14 cellular contexts compared by ENCODE assay signal in the genomic region with DNA sequence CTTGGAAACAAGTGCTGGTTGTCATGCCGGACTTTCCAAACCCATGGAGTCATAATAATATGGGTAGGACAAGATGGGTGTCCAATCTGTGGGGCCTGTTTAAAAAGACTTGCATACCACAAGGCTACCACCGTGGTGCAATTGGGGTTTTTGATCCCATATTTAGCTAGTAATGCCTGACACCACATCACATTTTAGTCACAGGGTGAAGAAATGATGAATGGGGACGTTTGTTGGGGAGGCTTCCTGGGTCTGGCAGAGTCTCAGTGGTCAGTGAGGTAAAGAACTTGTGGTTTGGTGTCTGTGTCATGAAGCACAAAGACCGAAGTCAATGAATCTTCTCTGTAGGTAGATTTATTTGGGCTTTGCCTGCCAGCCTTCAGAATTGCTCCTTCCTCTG. TPM values are rescaled to one million over a fixed set of nuclear protein-coding genes. Genes with fewer than 3 reads are reported as not detected.
DNase-seq lines count a peak whose midpoint lies in the region; ATAC-seq and TF ChIP-seq lines count a peak whose summit lies in the region.
"Had no signal": no experiment of that assay in that cellular context is flagged by ENCODE, and none has a peak within 500 bp of the region (broad histone marks: within the 10 kb centered on the region; RNA-seq: fewer than 3 reads in every experiment).

No MANE protein-coding gene starts in this region.

- no peaks in the 10 kb centered on the region for H3K27me3 ChIP-seq in SJCRH30
- H3K27me3 ChIP-seq in effector memory CD4-positive, alpha-beta T cell (replicated peaks; ENCODE audit: control insufficient read depth, insufficient read depth, low read length, poor library complexity, severe bottlenecking): no peaks in the 10 kb centered on the region

- H3K9me3 Mint-ChIP-seq in stimulated activated naive CD8-positive, alpha-beta T cell treated with anti-CD3 and anti-CD28 coated beads, Interleukin-15, amount 100 ng/mL, for 72 hours: peaks cover 0 to 4% of the 10 kb centered on the region in 2 donors
- no peaks in the 10 kb centered on the region for H3K9me3 Mint-ChIP-seq in progenitor cell of endocrine pancreas (ENCODE audit: low read depth)

- peaks cover 4% of the 10 kb centered on the region; the same call in 1 of the 2 replicates for H3K4me1 ChIP-seq in SJCRH30
- H3K4me1 ChIP-seq in effector memory CD4-positive, alpha-beta T cell (ENCODE audit: control insufficient read depth, insufficient read depth, low read length, poor library complexity, severe bottlenecking): no peaks in the 10 kb centered on the region

- no peak overlapping the region for H3K27ac Mint-ChIP-seq in stimulated activated naive CD8-positive, alpha-beta T cell treated with anti-CD3 and anti-CD28 coated beads, Interleukin-15, amount 100 ng/mL, for 72 hours
- no peak overlapping the region for H3K27ac Mint-ChIP-seq in progenitor cell of endocrine pancreas

- H3K36me3 Mint-ChIP-seq in progenitor cell of endocrine pancreas (ENCODE audit: insufficient read depth): no peaks in the 10 kb centered on the region

- H3K4me3 ChIP-seq in SJCRH30: no peak overlapping the region
- H3K4me3 ChIP-seq in effector memory CD4-positive, alpha-beta T cell (ENCODE audit: insufficient read depth, low read depth, low read length, poor library complexity, severe bottlenecking): no peak overlapping the region

- H3K9me3 ChIP-seq in SJCRH30 (replicated peaks): no peaks in the 10 kb centered on the region
- H3K9me3 ChIP-seq in effector memory CD4-positive, alpha-beta T cell (ENCODE audit: control insufficient read depth, low read length): no peaks in the 10 kb centered on the region

- TF ChIP-seq CTCF in omental fat pad (IDR thresholded peaks at IDR 0.05) (no peak), progenitor cell of endocrine pancreas (IDR thresholded peaks at IDR 0.05; ENCODE audit: unreplicated experiment) (no peak)

- peak; percentile 40 for ATAC-seq in stimulated activated naive CD8-positive, alpha-beta T cell treated with anti-CD3 and anti-CD28 coated beads, Interleukin-15, amount 100 ng/mL, for 72 hours
- no peak for ATAC-seq in stimulated activated naive CD8-positive, alpha-beta T cell treated with anti-CD3 and anti-CD28 coated beads, Interleukin-15, Interleukin-2, amounts not matched to agents 100 U/mL and 50 U/mL, for 24 hours
- ATAC-seq in HG03045 (IDR thresholded peaks at IDR 0.05; ENCODE audit: unreplicated experiment) (peak; percentile 71), omental fat pad (ENCODE audit: low FRiP score) (no peak)

- no peak overlapping the region for H3K4me3 Mint-ChIP-seq in stimulated activated naive CD8-positive, alpha-beta T cell treated with anti-CD3 and anti-CD28 coated beads, Interleukin-15, amount 100 ng/mL, for 72 hours
- H3K4me3 Mint-ChIP-seq in progenitor cell of endocrine pancreas (ENCODE audit: low read depth): no peak overlapping the region

- no peaks in the 10 kb centered on the region for H3K36me3 ChIP-seq in SJCRH30
- H3K36me3 ChIP-seq in effector memory CD4-positive, alpha-beta T cell (ENCODE audit: control insufficient read depth, insufficient read depth, low read length): no peaks in the 10 kb centered on the region

- peak in 1 of 2 donors; percentile 8 for DNase-seq in stimulated activated naive CD8-positive, alpha-beta T cell treated with anti-CD3 and anti-CD28 coated beads, Interleukin-15, amount 100 ng/mL, for 72 hours
- DNase-seq in stimulated activated naive CD8-positive, alpha-beta T cell treated with anti-CD3 and anti-CD28 coated beads, Interleukin-15, Interleukin-2, amounts not matched to agents 100 U/mL and 50 U/mL, for 24 hours: no peak
- DNase-seq in SJCRH30 (peak; percentile 3 to 14), omental fat pad (ENCODE audit: low spot score) (no peak), NCI-H2171 treated with DMSO at 0.1 percent for 48 hours (lab: John Stamatoyannopoulos, UW) (no peak), progenitor cell of endocrine pancreas (ENCODE audit: low spot score, unreplicated experiment) (no peak)
- no peak for DNase-seq in effector memory CD4-positive, alpha-beta T cell
- DNase-seq: DND-41, hypothalamus, MM.1S, NCI-H774, T-helper 1 cell had no signal

- H3K27ac ChIP-seq in SJCRH30: no peak overlapping the region
- no peak overlapping the region for H3K27ac ChIP-seq in effector memory CD4-positive, alpha-beta T cell (ENCODE audit: insufficient read depth, low read length, poor library complexity, severe bottlenecking)

- peaks cover 14% of the 10 kb centered on the region for H3K27me3 Mint-ChIP-seq in stimulated activated naive CD8-positive, alpha-beta T cell treated with anti-CD3 and anti-CD28 coated beads, Interleukin-15, amount 100 ng/mL, for 72 hours
- H3K27me3 Mint-ChIP-seq in progenitor cell of endocrine pancreas: no peaks in the 10 kb centered on the region

- no peaks in the 10 kb centered on the region for H3K4me1 Mint-ChIP-seq in stimulated activated naive CD8-positive, alpha-beta T cell treated with anti-CD3 and anti-CD28 coated beads, Interleukin-15, amount 100 ng/mL, for 72 hours
- H3K4me1 Mint-ChIP-seq in progenitor cell of endocrine pancreas (ENCODE audit: low read depth): peaks cover 5% of the 10 kb centered on the region

RNA-seq across cellular contexts. Expression of a gene that starts 31.0 kb away (rescaled TPM):
- 31.5 and 36.5 TPM in 2 replicates for total RNA-seq in SJCRH30 (2014; rRNA removed; shearing (Covaris generic))
- total RNA-seq in omental fat pad: 10 to 100 TPM in 2 of 4 donors, 1 to 10 TPM in 2; 3.4 to 11.7 (median 7.4) TPM
- 5.2 and 5.3 TPM in 2 replicates for total RNA-seq in progenitor cell of endocrine pancreas
- total RNA-seq: activated CD8-positive, alpha-beta memory T cell treated with anti-CD3 and anti-CD28 coated beads for 36 hours had no signal

Comparison
In these comparisons a context has a peak if more than half of its experiments do, and no peak if none do; other contexts are left out.
1. ATAC-seq: peak in stimulated activated naive CD8-positive, alpha-beta T cell treated with anti-CD3 and anti-CD28 coated beads, Interleukin-15, amount 100 ng/mL, for 72 hours (single experiment) and HG03045 (single experiment); none in stimulated activated naive CD8-positive, alpha-beta T cell treated with anti-CD3 and anti-CD28 coated beads, Interleukin-15, Interleukin-2, amounts not matched to agents 100 U/mL and 50 U/mL, for 24 hours (single experiment) and omental fat pad (single experiment).
2. DNase-seq: peak in SJCRH30 (2 of 2); none in stimulated activated naive CD8-positive, alpha-beta T cell treated with anti-CD3 and anti-CD28 coated beads, Interleukin-15, Interleukin-2, amounts not matched to agents 100 U/mL and 50 U/mL, for 24 hours (single experiment), omental fat pad (single experiment), NCI-H2171 treated with DMSO at 0.1 percent for 48 hours (single experiment), effector memory CD4-positive, alpha-beta T cell (0 of 3) and progenitor cell of endocrine pancreas (single experiment).